Comparison of ENCODE assay signal across 7 cellular contexts in genomic region chr2:16508061-16508851, GRCh38.
A peak's percentile ranks its signal among the peaks of the same experiment; 100 is the strongest.
DNase-seq lines count a peak whose midpoint lies in the region; ATAC-seq and TF ChIP-seq lines count a peak whose summit lies in the region.

No MANE protein-coding gene starts in this region.

- H3K4me3 ChIP-seq in GM06990 (replicated peaks; ENCODE audit: low read depth, low read length) (no peak overlapping the region), KMS-11 (IDR thresholded peaks at IDR 0.05; ENCODE audit: insufficient read depth, low read depth, low read length) (peak overlapping the region; percentile 41), hepatocyte (peak overlapping the region; percentile 45)

- H3K27me3 ChIP-seq in GM06990 (replicated peaks; ENCODE audit: control insufficient read depth, insufficient read depth, low read length) (peaks cover 6% of the 10 kb centered on the region), KMS-11 (ENCODE audit: insufficient read depth, low read depth) (no peaks in the 10 kb centered on the region), hepatocyte (peaks cover 18% of the 10 kb centered on the region)

- no peaks in the 10 kb centered on the region for H3K36me3 Mint-ChIP-seq in activated naive CD8-positive, alpha-beta T cell treated with anti-CD3 and anti-CD28 coated beads, Interleukin-2, amount 10 ng/mL, durations not matched to agents 7 days and 5 days

- H3K36me3 ChIP-seq in GM06990 (ENCODE audit: control insufficient read depth, insufficient read depth, low read length): no peaks in the 10 kb centered on the region
- no peaks in the 10 kb centered on the region for H3K36me3 ChIP-seq in KMS-11 (ENCODE audit: insufficient read depth)
- no peaks in the 10 kb centered on the region for H3K36me3 ChIP-seq in hepatocyte (replicated peaks; ENCODE audit: insufficient read depth, low read depth)

- TF ChIP-seq CTCF in GM06990 (IDR thresholded peaks at IDR 0.05; ENCODE audit: insufficient read depth, low read length, poor library complexity, severe bottlenecking) (peak; percentile 41), KMS-11 (conservative IDR thresholded peaks at IDR 0.05; ENCODE audit: low read depth, low read length) (peak; percentile 65), hepatocyte (IDR thresholded peaks at IDR 0.05; ENCODE audit: poor library complexity) (peak; percentile 86)

- H3K9me3 ChIP-seq in hepatocyte (ENCODE audit: low read depth): no peaks in the 10 kb centered on the region

- H4K20me1 ChIP-seq in KMS-11 (ENCODE audit: insufficient read depth) (no peaks in the 10 kb centered on the region), hepatocyte (ENCODE audit: insufficient read depth, poor library complexity, severe bottlenecking) (no peaks in the 10 kb centered on the region)

- H3K27ac Mint-ChIP-seq in activated naive CD8-positive, alpha-beta T cell treated with anti-CD3 and anti-CD28 coated beads, Interleukin-2, amount 10 ng/mL, durations not matched to agents 7 days and 5 days: no peak overlapping the region

- peaks cover 33% of the 10 kb centered on the region for H3K27me3 Mint-ChIP-seq in activated naive CD8-positive, alpha-beta T cell treated with anti-CD3 and anti-CD28 coated beads, Interleukin-2, amount 10 ng/mL, durations not matched to agents 7 days and 5 days

- intact Hi-C loops in sciatic nerve (cut with DNase I): loop anchor here (10.0 kb wide), 1 partner anchor 873 kb away; no protein-coding TSS in a partner anchor

- H3K4me2 ChIP-seq in KMS-11 (peak overlapping the region; percentile 76), hepatocyte (peak overlapping the region; percentile 98)

- H3K27ac ChIP-seq in KMS-11: no peak overlapping the region
- no peak overlapping the region for H3K27ac ChIP-seq in hepatocyte

- H3K9ac ChIP-seq in KMS-11: peak overlapping the region; percentile 39; the same call in 1 of the 2 replicates

- no peak for ATAC-seq in activated naive CD8-positive, alpha-beta T cell treated with anti-CD3 and anti-CD28 coated beads, Interleukin-2, amount 10 ng/mL, durations not matched to agents 7 days and 5 days (ENCODE audit: low read depth)
- peak; percentile 83 for ATAC-seq in sciatic nerve
- ATAC-seq in GM21576 (IDR thresholded peaks at IDR 0.05; ENCODE audit: unreplicated experiment): no peak

- no peak for DNase-seq in GM06990 (ENCODE audit: extremely low read depth, insufficient read length)
- DNase-seq in activated naive CD8-positive, alpha-beta T cell treated with anti-CD3 and anti-CD28 coated beads, Interleukin-2, amount 10 ng/mL, durations not matched to agents 7 days and 5 days: peak; percentile 35
- peak; percentile 84 for DNase-seq in hepatocyte (ENCODE audit: low spot score)
- peak; percentile 63 for DNase-seq in sciatic nerve (ENCODE audit: low spot score)
- no peak for DNase-seq in NK-92 treated with Interleukin-12 subunit alpha and Interleukin-12 subunit beta, amount 100 ng/mL, for 24 hours (lab: John Stamatoyannopoulos, UW)

- H2AFZ ChIP-seq in KMS-11 (ENCODE audit: low read depth) (peak overlapping the region; percentile 86), hepatocyte (peak overlapping the region; percentile 63)

- peaks cover 12% of the 10 kb centered on the region for H3K4me1 ChIP-seq in KMS-11 (ENCODE audit: low read depth, poor library complexity, severe bottlenecking)
- H3K4me1 ChIP-seq in hepatocyte (ENCODE audit: insufficient read depth): peaks cover 4% of the 10 kb centered on the region

- no peak overlapping the region for H3K4me3 Mint-ChIP-seq in activated naive CD8-positive, alpha-beta T cell treated with anti-CD3 and anti-CD28 coated beads, Interleukin-2, amount 10 ng/mL, durations not matched to agents 7 days and 5 days

- POLR2A ChIA-PET in activated naive CD8-positive, alpha-beta T cell treated with anti-CD3 and anti-CD28 coated beads, Interleukin-2, amount 10 ng/mL, durations not matched to agents 7 days and 5 days (lab: Charles Lee): no interaction called here

- no peaks in the 10 kb centered on the region for H3K4me1 Mint-ChIP-seq in activated naive CD8-positive, alpha-beta T cell treated with anti-CD3 and anti-CD28 coated beads, Interleukin-2, amount 10 ng/mL, durations not matched to agents 7 days and 5 days

- no peaks in the 10 kb centered on the region for H3K9me3 Mint-ChIP-seq in activated naive CD8-positive, alpha-beta T cell treated with anti-CD3 and anti-CD28 coated beads, Interleukin-2, amount 10 ng/mL, durations not matched to agents 7 days and 5 days

- 8% methylated on average over 45 of the region's 57 CpGs for WGBS in hepatocyte (ENCODE audit: low lambda C conversion rate, missing lambda C conversion rate)

- no peaks in the 10 kb centered on the region for H3K9me2 ChIP-seq in hepatocyte (replicated peaks; ENCODE audit: insufficient read depth)

- H3K79me2 ChIP-seq in KMS-11 (ENCODE audit: insufficient read depth, low read depth) (no peaks in the 10 kb centered on the region), hepatocyte (no peaks in the 10 kb centered on the region)

Comparison
In these comparisons a context has a peak if more than half of its experiments do, and no peak if none do; other contexts are left out.
1. DNase-seq: peak in activated naive CD8-positive, alpha-beta T cell treated with anti-CD3 and anti-CD28 coated beads, Interleukin-2, amount 10 ng/mL, durations not matched to agents 7 days and 5 days (single experiment), hepatocyte (single experiment) and sciatic nerve (single experiment); none in GM06990 (single experiment) and NK-92 treated with Interleukin-12 subunit alpha and Interleukin-12 subunit beta, amount 100 ng/mL, for 24 hours (single experiment).
2. Peak in every context shown above with its lines, with median percentiles within 50 percentile points of each other: CTCF ChIP-seq.